21 cellular contexts compared by ENCODE assay signal in the genomic region with DNA sequence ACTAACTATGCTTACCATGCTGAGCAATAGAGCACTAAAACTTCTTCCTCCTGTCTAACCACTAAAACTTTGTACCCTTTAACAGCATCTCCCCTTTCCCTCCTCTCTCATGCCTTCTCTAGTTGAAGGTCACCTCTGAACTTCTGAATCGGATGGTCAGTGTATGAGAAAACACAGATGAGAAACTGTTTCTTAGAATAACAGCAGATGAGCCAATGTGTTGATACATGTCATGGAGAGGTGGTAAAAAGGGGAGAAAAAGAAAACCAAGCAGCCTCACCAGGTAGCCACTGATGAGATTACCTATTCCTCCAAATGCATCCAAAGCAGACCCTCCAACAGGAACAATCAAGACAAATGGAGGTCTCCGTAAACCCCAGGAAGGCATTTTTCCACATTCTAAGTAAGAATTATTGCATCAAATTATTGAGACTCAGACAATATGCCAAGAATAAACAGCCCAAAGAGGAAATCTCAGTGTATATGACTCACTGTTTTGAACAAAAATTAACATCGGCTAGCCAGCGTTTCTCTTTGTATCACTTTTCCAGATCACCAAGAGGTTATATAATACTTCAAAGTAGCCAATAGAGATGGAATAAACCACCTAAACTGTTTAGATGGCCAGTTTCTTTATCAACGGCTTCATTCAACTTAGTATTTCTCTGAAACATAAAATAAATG.
DNase-seq lines count a peak whose midpoint lies in the region; FAIRE-seq and TF ChIP-seq lines count a peak whose summit lies in the region.
"Had no signal": no experiment of that assay in that cellular context is flagged by ENCODE, and none has a peak within 500 bp of the region (broad histone marks: within the 10 kb centered on the region; RNA-seq: fewer than 3 reads in every experiment).

No MANE protein-coding gene starts in this region.

- no peaks in the 10 kb centered on the region for H3K27me3 ChIP-seq in ascending aorta
- H3K27me3 ChIP-seq: colonic mucosa had no signal

- no peaks in the 10 kb centered on the region for H3K4me1 ChIP-seq in ascending aorta
- H3K4me1 ChIP-seq: colonic mucosa had no signal

- H3K9me3 ChIP-seq in ascending aorta: no peaks in the 10 kb centered on the region
- H3K9me3 ChIP-seq: colonic mucosa, thoracic aorta had no signal

- no peak for TF ChIP-seq CTCF in fibroblast of the aortic adventitia (IDR thresholded peaks at IDR 0.05; ENCODE audit: insufficient read depth, low read length)
- TF ChIP-seq CTCF in ascending aorta (IDR thresholded peaks at IDR 0.05): no peak

- intact Hi-C loops in ascending aorta (cut with DNase I): no loop called here

- no peak overlapping the region for H3K27ac ChIP-seq in ascending aorta
- H3K27ac ChIP-seq: colonic mucosa, KMS-11, thoracic aorta had no signal

- peak; percentile 69 for FAIRE-seq in urothelium cell line (lab: Jason Lieb, UNC)
- FAIRE-seq: endothelial cell of umbilical vein, RCC 7860 had no signal

- no peaks in the 10 kb centered on the region for H3K36me3 ChIP-seq in ascending aorta
- H3K36me3 ChIP-seq: colonic mucosa, thoracic aorta had no signal

- H3K4me3 ChIP-seq in fibroblast of the aortic adventitia (ENCODE audit: low read depth, low read length): no peak overlapping the region
- H3K4me3 ChIP-seq in ascending aorta: no peak overlapping the region
- H3K4me3 ChIP-seq: colonic mucosa, thoracic aorta had no signal

- DNase-seq in GM03348 (ENCODE audit: low spot score) (peak; percentile 63), amniotic epithelial cell (ENCODE audit: low read depth) (peak; percentile 18), fibroblast of the aortic adventitia (ENCODE audit: low read depth) (peak; percentile 28), urothelium cell line (ENCODE audit: low spot score) (no peak), HPDE6-E6E7 (ENCODE audit: extremely low spot score) (no peak), GM19240 (ENCODE audit: insufficient read length, low spot score) (no peak), ascending aorta (ENCODE audit: low spot score in 2 of 2) (no peak)
- DNase-seq: activated CD8-positive, alpha-beta T cell treated with anti-CD3 and anti-CD28 coated beads, Interleukin-2, amount 10 ng/mL, durations not matched to agents 7 days and 5 days; CD4-positive, CD25-positive, alpha-beta regulatory T cell; colonic mucosa; DMS79; NCI-H1417; NCI-H2171 treated with DMSO at 0.1 percent for 48 hours; NCI-H82; right cardiac atrium; stimulated activated CD4-positive, alpha-beta T cell treated with anti-CD3 and anti-CD28 coated beads, Interleukin-4, amount 100 ng/mL, for 24 hours; stimulated activated CD8-positive, alpha-beta memory T cell treated with anti-CD3 and anti-CD28 coated beads, Interleukin-4, amount 100 ng/mL, for 48 hours had no signal

Comparison
In these comparisons a context has a peak if more than half of its experiments do, and no peak if none do; other contexts are left out.
1. DNase-seq: peak in GM03348 (single experiment), amniotic epithelial cell (single experiment) and fibroblast of the aortic adventitia (single experiment); none in urothelium cell line (single experiment), HPDE6-E6E7 (single experiment), GM19240 (single experiment) and ascending aorta (0 of 2).